In genomic region chr1:114262314-114262960, GRCh38 we compare ENCODE assay signal across 28 cellular contexts.
"Had no signal": no experiment of that assay in that cellular context is flagged by ENCODE, and none has a peak within 500 bp of the region (broad histone marks: within the 10 kb centered on the region; RNA-seq: fewer than 3 reads in every experiment).

No MANE protein-coding gene starts in this region.

- H3K4me1 Mint-ChIP-seq: activated naive CD8-positive, alpha-beta T cell treated with anti-CD3 and anti-CD28 coated beads, Interleukin-2, amount 50 U/mL, for 24 hours; central memory CD8-positive, alpha-beta T cell; WTC11 had no signal

- H3K36me3 ChIP-seq: ascending aorta, SJSA1 had no signal

- H3K36me3 Mint-ChIP-seq: activated naive CD4-positive, alpha-beta T cell treated with anti-CD3 and anti-CD28 coated beads, Interleukin-2, amount 50 U/mL, for 72 hours; WTC11 had no signal

- FAIRE-seq: bronchial epithelial cell, RCC 7860 had no signal

- ATAC-seq: activated CD8-positive, alpha-beta T cell treated with anti-CD3 and anti-CD28 coated beads, Interleukin-2, amount 10 ng/mL, durations not matched to agents 7 days and 5 days; activated naive CD8-positive, alpha-beta T cell treated with anti-CD3 and anti-CD28 coated beads, Interleukin-2, amount 50 U/mL, for 24 hours; body of pancreas; PC-3; SK-N-SH treated with all-trans-retinoic acid at 6 μM for 48 hours; WTC11 had no signal

- H3K4me3 ChIP-seq: ascending aorta, body of pancreas, SJSA1 had no signal

- H3K27ac ChIP-seq: ascending aorta, body of pancreas, SJSA1 had no signal

- H3K4me1 ChIP-seq: ascending aorta, body of pancreas, SJSA1 had no signal

- H3K4me3 Mint-ChIP-seq: activated CD8-positive, alpha-beta T cell treated with anti-CD3 and anti-CD28 coated beads, Interleukin-2, amount 10 ng/mL, durations not matched to agents 7 days and 5 days; activated naive CD8-positive, alpha-beta T cell treated with anti-CD3 and anti-CD28 coated beads, Interleukin-2, amount 50 U/mL, for 24 hours; central memory CD8-positive, alpha-beta T cell; WTC11 had no signal

- H3K27ac Mint-ChIP-seq: activated CD8-positive, alpha-beta T cell treated with anti-CD3 and anti-CD28 coated beads, Interleukin-2, amount 10 ng/mL, durations not matched to agents 7 days and 5 days; activated naive CD4-positive, alpha-beta T cell treated with anti-CD3 and anti-CD28 coated beads, Interleukin-2, amount 50 U/mL, for 72 hours; activated naive CD8-positive, alpha-beta T cell treated with anti-CD3 and anti-CD28 coated beads, Interleukin-2, amount 50 U/mL, for 24 hours; WTC11 had no signal

- DNase-seq: activated CD4-positive, alpha-beta T cell treated with anti-CD3 and anti-CD28 coated beads for 48 hours; activated CD4-positive, alpha-beta T cell treated with anti-CD3 and anti-CD28 coated beads, Interleukin-2, amount 50 U/mL, for 4 hours; activated CD4-positive, CD25-positive, alpha-beta regulatory T cell treated with anti-CD3 and anti-CD28 coated beads, Interleukin-2, amount 50 U/mL, for 72 hours; activated CD8-positive, alpha-beta memory T cell treated with anti-CD3 and anti-CD28 coated beads, Interleukin-2, amount 50 U/mL, for 48 hours; activated CD8-positive, alpha-beta T cell treated with anti-CD3 and anti-CD28 coated beads, Interleukin-2, amount 10 ng/mL, durations not matched to agents 7 days and 5 days; activated effector memory CD4-positive, alpha-beta T cell treated with anti-CD3 and anti-CD28 coated beads, Interleukin-2, amount 50 U/mL, for 16 hours; activated naive CD4-positive, alpha-beta T cell treated with Interleukin-2 at 50 U/mL for 16 hours; activated naive CD8-positive, alpha-beta T cell treated with anti-CD3 and anti-CD28 coated beads, Interleukin-2, amount 50 U/mL, for 24 hours; activated T-cell treated with anti-CD3 and anti-CD28 coated beads, Interleukin-2, amount 50 U/mL, for 1 hour; amniotic stem cell; body of pancreas; Karpas-422; NCI-H1105 treated with DMSO at 0.1 percent for 48 hours; NCI-H1436 treated with DMSO at 0.1 percent for 48 hours; NCI-H187; NCI-H2081; NCI-H510A treated with DMSO at 0.1 percent for 48 hours; PC-3; SHP77; SW 1271 had no signal

- H3K9me3 Mint-ChIP-seq: activated naive CD4-positive, alpha-beta T cell treated with anti-CD3 and anti-CD28 coated beads, Interleukin-2, amount 50 U/mL, for 72 hours; activated naive CD8-positive, alpha-beta T cell treated with anti-CD3 and anti-CD28 coated beads, Interleukin-2, amount 50 U/mL, for 24 hours; central memory CD8-positive, alpha-beta T cell had no signal

- H3K27me3 ChIP-seq: ascending aorta, body of pancreas had no signal

- H3K9me3 ChIP-seq: ascending aorta, body of pancreas, SJSA1 had no signal
